8 cellular contexts compared by ENCODE assay signal in genomic region chr19:13953021-13953531, GRCh38. TPM values are rescaled to one million over a fixed set of nuclear protein-coding genes. Genes with fewer than 3 reads are reported as not detected.
DNase-seq lines count a peak whose midpoint lies in the region; ATAC-seq and TF ChIP-seq lines count a peak whose summit lies in the region.

No MANE protein-coding gene starts in this region.

- TF ChIP-seq RAD21 in IMR-90 (IDR thresholded peaks at IDR 0.05; ENCODE audit: low read length): peak; percentile 38

- in situ Hi-C loops in IMR-90 (cut with MboI; ENCODE audit: low sequenced_read_pairs): no loop called here

- DNase-seq in BJ (ENCODE audit: low read depth) (no peak), IMR-90 (peak; percentile 39), amniotic stem cell (lab: John Stamatoyannopoulos, UW) (peak; percentile 7), right cardiac atrium (peak; percentile 57 to 77 (median 72)), sigmoid colon (peak; percentile 66), SKM-1 (lab: John Stamatoyannopoulos, UW; ENCODE audit: unreplicated experiment) (no peak), NCI-H128 (lab: John Stamatoyannopoulos, UW; ENCODE audit: unreplicated experiment) (no peak), DMS153 treated with DMSO at 0.1 percent for 48 hours (lab: John Stamatoyannopoulos, UW; ENCODE audit: unreplicated experiment) (no peak)

- H3K27ac ChIP-seq in IMR-90 (ENCODE audit: insufficient read depth, low read length) (peak overlapping the region; percentile 45; the same call in 1 of the 2 replicates), right cardiac atrium (ENCODE audit: low read length) (peak overlapping the region; percentile 15), sigmoid colon (peak overlapping the region; percentile 84 to 88 (median 88))

- peak overlapping the region; percentile 83; the same call in 1 of the 2 replicates for H3K14ac ChIP-seq in IMR-90 (replicated peaks; ENCODE audit: low read depth, low read length)

- H2BK20ac ChIP-seq in IMR-90 (ENCODE audit: low read depth, low read length): no peak overlapping the region

- CTCF ChIA-PET in BJ (lab: Yijun Ruan, JAX) (interaction anchor here (0.8 to 3.9 kb wide), 16 partner anchors 14 to 131 kb away, joined by 3 to 18 read pairs (median 4); partner anchors contain the start of genes IL27RA, MISP3 and PODNL1), IMR-90 (lab: Yijun Ruan, JAX) (interaction anchor here (1.1 to 2.4 kb wide), 2 partner anchors 9 to 15 kb away, joined by 3 to 8 read pairs; partner anchors contain the start of gene PODNL1)

- ATAC-seq in IMR-90 (ENCODE audit: low read depth) (peak; percentile 27), right cardiac atrium (peak; percentile 12 to 48)

- H3K9me1 ChIP-seq in IMR-90 (ENCODE audit: insufficient read depth, low read length): 0 out of 2 replicates have a peak, but pooled peaks cover 4% of the 10 kb centered on the region

- H3K4ac ChIP-seq in IMR-90 (ENCODE audit: low read depth, low read length): peak overlapping the region; percentile 65

- TF ChIP-seq EP300 in sigmoid colon (IDR thresholded peaks at IDR 0.05): no peak

- H3K9ac ChIP-seq in IMR-90 (ENCODE audit: low read depth, low read length): peak overlapping the region; percentile 70

- no peak overlapping the region for H2BK120ac ChIP-seq in IMR-90 (ENCODE audit: low read depth, low read length)

- H4K91ac ChIP-seq in IMR-90 (ENCODE audit: insufficient read depth, low read depth, low read length): peak overlapping the region; percentile 32; the same call in 1 of the 2 replicates

- 0 out of 4 replicates have a peak overlapping the region, but pooled peaks of 1 of the 2 experiments have one; percentile 2 for H4K8ac ChIP-seq in IMR-90 (ENCODE audit: low read depth in 2 of 2, low read length in 2 of 2)

- H3K56ac ChIP-seq in IMR-90 (ENCODE audit: extremely low read depth, insufficient read depth, low read length): no peak overlapping the region

- WGBS in IMR-90 (ENCODE audit: extremely low coverage in 2 of 2, insufficient read length in 1 of 2), 2 experiments: 10% methylated on average over 2 of the region's 10 CpGs; no CpG with 5 or more reads in 1 of the 2 experiments
- WGBS in right cardiac atrium: 8% methylated on average over 10 of the region's 10 CpGs
- 1 to 12% methylated on average over 10 of the region's 10 CpGs for WGBS in sigmoid colon, 2 donors

- intact Hi-C loops in IMR-90 (cut with micrococcal nuclease) (loop anchor here (2.0 kb wide), 1 partner anchor 72 kb away; no protein-coding TSS in a partner anchor), right cardiac atrium (cut with DNase I) (no loop called here), sigmoid colon (cut with DNase I) (loop anchor here (5.0 kb wide), 2 partner anchors 156 to 171 kb away; partner anchors contain the start of gene ZSWIM4)

- H2AFZ ChIP-seq in IMR-90 (replicated peaks; ENCODE audit: low read length, poor library complexity): peak overlapping the region; percentile 69

- no peaks in the 10 kb centered on the region for H3K9me3 ChIP-seq in IMR-90 (ENCODE audit: control insufficient read depth, insufficient read depth, low read length)
- no peaks in the 10 kb centered on the region for H3K9me3 ChIP-seq in right cardiac atrium (ENCODE audit: control insufficient read depth, low read length)
- H3K9me3 ChIP-seq in sigmoid colon: no peaks in the 10 kb centered on the region

- H3K4me3 ChIP-seq in BJ (ENCODE audit: low read depth, low read length): peak overlapping the region; percentile 91
- peak overlapping the region; percentile 60 for H3K4me3 ChIP-seq in IMR-90 (ENCODE audit: insufficient read depth, low read depth, low read length)
- H3K4me3 ChIP-seq in right cardiac atrium (ENCODE audit: low read length): peak overlapping the region; percentile 93
- H3K4me3 ChIP-seq in sigmoid colon: peak overlapping the region; percentile 89 to 96 (median 92)

- no peak overlapping the region for H3K18ac ChIP-seq in IMR-90 (ENCODE audit: low read depth, low read length)

- POLR2A ChIA-PET in BJ (lab: Charles Lee): interaction anchor here (1.1 kb wide), 1 partner anchor 15 kb away, joined by 6 read pairs; the partner anchor contains the start of gene PODNL1
- POLR2A ChIA-PET in IMR-90 (lab: Charles Lee; ENCODE audit: unreplicated experiment): interaction anchor here (0.7 kb wide), 1 partner anchor 15 kb away, joined by 3 read pairs; the partner anchor contains the start of gene PODNL1

- peaks cover 15% of the 10 kb centered on the region for H3K36me3 ChIP-seq in BJ (ENCODE audit: control insufficient read depth, insufficient read depth, low read length)
- peaks cover 26% of the 10 kb centered on the region for H3K36me3 ChIP-seq in IMR-90 (ENCODE audit: control insufficient read depth, insufficient read depth, low read length)
- peaks cover 18 to 38% (median 28%) of the 10 kb centered on the region in 4 donors for H3K36me3 ChIP-seq in sigmoid colon

- H3K27me3 ChIP-seq in BJ (ENCODE audit: control insufficient read depth, insufficient read depth, low read length) (no peaks in the 10 kb centered on the region), IMR-90 (ENCODE audit: control insufficient read depth, insufficient read depth, low read length) (no peaks in the 10 kb centered on the region), right cardiac atrium (ENCODE audit: control insufficient read depth, insufficient read depth) (no peaks in the 10 kb centered on the region), sigmoid colon (no peaks in the 10 kb centered on the region)

- H2AK5ac ChIP-seq in IMR-90 (ENCODE audit: low read depth, low read length): peak overlapping the region; percentile 74

- H2BK5ac ChIP-seq in IMR-90 (ENCODE audit: low read depth, low read length, poor library complexity, severe bottlenecking): no peak overlapping the region

- H3K79me1 ChIP-seq in IMR-90 (ENCODE audit: low read depth in 1 of 2, low read length in 2 of 2): peaks cover 13 to 32% of the 10 kb centered on the region in 2 experiments

- peaks cover 3% of the 10 kb centered on the region; the same call in 1 of the 2 replicates for H3K4me1 ChIP-seq in IMR-90 (ENCODE audit: control insufficient read depth, insufficient read depth, low read length)
- H3K4me1 ChIP-seq in right cardiac atrium (ENCODE audit: control insufficient read depth, insufficient read depth, low read length): peaks cover 5% of the 10 kb centered on the region
- H3K4me1 ChIP-seq in sigmoid colon: peaks cover 0 to 21% (median 15%) of the 10 kb centered on the region in 4 donors

- H2AK9ac ChIP-seq in IMR-90 (replicated peaks; ENCODE audit: low read depth, low read length, poor library complexity): peak overlapping the region; percentile 95

- H4K5ac ChIP-seq in IMR-90 (ENCODE audit: low read depth, low read length): no peak overlapping the region

- no peak overlapping the region for H2BK15ac ChIP-seq in IMR-90 (ENCODE audit: low read depth, low read length)

- TF ChIP-seq POLR2A in IMR-90 (IDR thresholded peaks at IDR 0.05; ENCODE audit: low read depth, low read length): no peak; the same call in 1 of the 2 replicates
- peak in 1 of 2 donors; percentile 25 for TF ChIP-seq POLR2A in sigmoid colon (IDR thresholded peaks at IDR 0.05)

- dilution Hi-C loops in IMR-90 (cut with HindIII; ENCODE audit: low sequenced_read_pairs, unreplicated experiment): no loop called here

- H3K23ac ChIP-seq in IMR-90 (ENCODE audit: low read depth, low read length): peak overlapping the region; percentile 53; the same call in 1 of the 2 replicates

- peaks cover 12% of the 10 kb centered on the region for H4K20me1 ChIP-seq in IMR-90 (ENCODE audit: insufficient read depth, low read length)

- peak overlapping the region; percentile 93 for H3K4me2 ChIP-seq in IMR-90 (ENCODE audit: low read depth, low read length)

- BruUV-seq in IMR-90 (replicated peaks; lab: Mats Ljungman, UMichigan): no TSS peak

- TF ChIP-seq CTCF in BJ (IDR thresholded peaks at IDR 0.05; ENCODE audit: insufficient read depth, low read depth, low read length) (peak; percentile 42), IMR-90 (conservative IDR thresholded peaks at IDR 0.05; ENCODE audit: low read depth, low read length) (peak; percentile 26; the same call in 1 of the 2 replicates), sigmoid colon (IDR thresholded peaks at IDR 0.05) (no peak)

RNA-seq across cellular contexts. Expression of gene DCAF15, which starts 0.8 kb away (rescaled TPM):
- polyA plus RNA-seq in BJ (2011; rRNA removed): 11.0 and 20.0 TPM in 2 replicates
- polyA minus RNA-seq in BJ (2011; rRNA and poly(A)+ RNA removed): 13.5 and 15.2 TPM in 2 replicates
- total RNA-seq in IMR-90 (2012; rRNA removed): 6.8 and 7.5 TPM in 2 replicates
- 31.0 and 31.9 TPM in 2 replicates for polyA plus RNA-seq in IMR-90 (2012; rRNA removed)
- 12.6 and 27.6 TPM in 2 replicates for polyA plus RNA-seq in IMR-90 (2012; cell fraction: cytosol; rRNA removed)
- polyA plus RNA-seq in IMR-90 (2012; cell fraction: nucleus; rRNA removed; ENCODE audit: low replicate concordance): 116 and 298 TPM in 2 replicates
- total RNA-seq in right cardiac atrium: 10 to 100 TPM; 20.3 to 24.1 (median 21.1) TPM
- 21.5 TPM for polyA plus RNA-seq in right cardiac atrium
- total RNA-seq in sigmoid colon: 10 to 100 TPM in 3 of 4 donors, 1 to 10 TPM in 1; 7.9 to 14.6 (median 12.1) TPM
- 10 to 100 TPM; 10.2 to 46.2 (median 11.3) TPM for polyA plus RNA-seq in sigmoid colon

RNA-seq across cellular contexts. Expression of gene PODNL1, which starts 14.9 kb away (rescaled TPM):
- 12.5 and 18.6 TPM in 2 replicates for polyA plus RNA-seq in BJ (2011; rRNA removed)
- 5.2 and 5.5 TPM in 2 replicates for polyA minus RNA-seq in BJ (2011; rRNA and poly(A)+ RNA removed)
- total RNA-seq in IMR-90 (2012; rRNA removed): under 0.01 TPM in 2 replicates
- 2.3 and 2.4 TPM in 2 replicates for polyA plus RNA-seq in IMR-90 (2012; rRNA removed)
- 4.0 and 5.7 TPM in 2 replicates for polyA plus RNA-seq in IMR-90 (2012; cell fraction: cytosol; rRNA removed)
- 2.6 and 6.9 TPM in 2 replicates for polyA plus RNA-seq in IMR-90 (2012; cell fraction: nucleus; rRNA removed; ENCODE audit: low replicate concordance)
- total RNA-seq in right cardiac atrium: 1 to 10 TPM; 1.4 to 3.2 (median 2.2) TPM
- 1.9 TPM for polyA plus RNA-seq in right cardiac atrium
- not detected for total RNA-seq in sigmoid colon
- 1 to 10 TPM; 2.5 to 5.4 (median 2.9) TPM for polyA plus RNA-seq in sigmoid colon

RNA-seq across cellular contexts. Expression of gene CC2D1A, which starts 47.1 kb away (rescaled TPM):
- polyA plus RNA-seq in BJ (2011; rRNA removed): 8.0 and 13.1 TPM in 2 replicates
- polyA minus RNA-seq in BJ (2011; rRNA and poly(A)+ RNA removed): 12.6 and 14.4 TPM in 2 replicates
- 3.9 and 4.1 TPM in 2 replicates for total RNA-seq in IMR-90 (2012; rRNA removed)
- polyA plus RNA-seq in IMR-90 (2012; rRNA removed): 12.4 and 14.7 TPM in 2 replicates
- 13.0 and 18.1 TPM in 2 replicates for polyA plus RNA-seq in IMR-90 (2012; cell fraction: cytosol; rRNA removed)
- polyA plus RNA-seq in IMR-90 (2012; cell fraction: nucleus; rRNA removed; ENCODE audit: low replicate concordance): 70.8 and 113 TPM in 2 replicates
- total RNA-seq in right cardiac atrium: 10 to 100 TPM; 21.6 to 26.2 (median 22.3) TPM
- polyA plus RNA-seq in right cardiac atrium: 22.9 TPM
- total RNA-seq in sigmoid colon: 10 to 100 TPM; 15.0 to 33.5 (median 21.4) TPM
- polyA plus RNA-seq in sigmoid colon: 10 to 100 TPM; 38.4 to 88.2 (median 65.7) TPM

RNA-seq across cellular contexts. Expression of gene BRME1, which starts 47.2 kb away (rescaled TPM):
- polyA plus RNA-seq in BJ (2011; rRNA removed): 0.38 and 0.94 TPM in 2 replicates
- 1.5 TPM in 1 of 2 replicates, not detected in the other for polyA minus RNA-seq in BJ (2011; rRNA and poly(A)+ RNA removed)
- total RNA-seq in IMR-90 (2012; rRNA removed): 0.18 and 0.28 TPM in 2 replicates
- polyA plus RNA-seq in IMR-90 (2012; rRNA removed): 0.38 and 0.56 TPM in 2 replicates
- 0.03 and 0.48 TPM in 2 replicates for polyA plus RNA-seq in IMR-90 (2012; cell fraction: cytosol; rRNA removed)
- 0.92 and 1.6 TPM in 2 replicates for polyA plus RNA-seq in IMR-90 (2012; cell fraction: nucleus; rRNA removed; ENCODE audit: low replicate concordance)
- total RNA-seq in right cardiac atrium: 1 to 10 TPM in 1 of 4 donors, under 1 TPM in 3; 0.40 to 1.2 (median 0.80) TPM
- 0.48 TPM for polyA plus RNA-seq in right cardiac atrium
- total RNA-seq in sigmoid colon: 1 to 10 TPM in 3 of 4 donors, under 1 TPM in 1; 0.99 to 3.6 (median 1.3) TPM
- polyA plus RNA-seq in sigmoid colon: 1 to 10 TPM; 1.8 to 9.0 (median 3.2) TPM

RNA-seq across cellular contexts. Expression of gene RFX1, which starts 53.0 kb away (rescaled TPM):
- polyA plus RNA-seq in BJ (2011; rRNA removed): 0.37 and 0.78 TPM in 2 replicates
- 0.66 and 2.4 TPM in 2 replicates for polyA minus RNA-seq in BJ (2011; rRNA and poly(A)+ RNA removed)
- total RNA-seq in IMR-90 (2012; rRNA removed): 0.36 and 0.83 TPM in 2 replicates
- polyA plus RNA-seq in IMR-90 (2012; rRNA removed): 3.1 TPM in 2 replicates
- polyA plus RNA-seq in IMR-90 (2012; cell fraction: cytosol; rRNA removed): 1.9 and 3.0 TPM in 2 replicates
- polyA plus RNA-seq in IMR-90 (2012; cell fraction: nucleus; rRNA removed; ENCODE audit: low replicate concordance): 6.2 and 20.2 TPM in 2 replicates
- 10 to 100 TPM; 10.9 to 15.6 (median 13.5) TPM for total RNA-seq in right cardiac atrium
- 7.0 TPM for polyA plus RNA-seq in right cardiac atrium
- total RNA-seq in sigmoid colon: 1 to 10 TPM; 1.6 to 5.0 (median 1.9) TPM
- 1 to 10 TPM; 2.1 to 7.9 (median 3.0) TPM for polyA plus RNA-seq in sigmoid colon

Comparison
In these comparisons a context has a peak if more than half of its experiments do, and no peak if none do; other contexts are left out.
1. DNase-seq: peak in IMR-90 (single experiment), amniotic stem cell (single experiment), right cardiac atrium (3 of 3) and sigmoid colon (single experiment); none in BJ (single experiment), SKM-1 (single experiment), NCI-H128 (single experiment) and DMS153 treated with DMSO at 0.1 percent for 48 hours (single experiment).
2. CTCF ChIP-seq: peak in BJ (single experiment) and IMR-90 (single experiment); none in sigmoid colon (0 of 4).
3. H3K27ac ChIP-seq: peak in every context shown above with its lines; median percentile 88 in sigmoid colon; 45 in IMR-90; 15 in right cardiac atrium.
4. intact Hi-C loops: an anchor here in IMR-90 (2.0 kb wide) and sigmoid colon (5.0 kb wide); none called in right cardiac atrium.
5. Peak in every context shown above with its lines, with median percentiles within 50 percentile points of each other: H3K4me3 ChIP-seq.